In the genomic region with DNA sequence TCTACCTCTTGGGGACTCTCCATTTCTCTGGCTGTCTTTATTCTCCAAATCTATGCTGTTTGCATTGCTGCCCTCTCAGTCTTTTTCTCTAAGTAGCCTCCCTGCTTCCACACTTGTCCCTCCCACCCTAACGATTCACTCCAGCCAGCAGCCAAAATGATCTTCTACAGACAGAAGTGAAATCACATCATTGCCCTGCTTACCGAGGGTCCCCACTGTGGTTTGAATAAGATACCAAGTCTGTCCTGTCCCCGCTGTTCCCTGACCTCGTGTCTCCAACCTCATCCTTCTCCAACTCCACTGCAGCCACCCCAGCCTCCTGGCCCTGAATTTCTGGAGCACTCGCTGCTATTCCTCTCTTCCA, we compare ENCODE assay signal across 11 cellular contexts. TPM values are rescaled to one million over a fixed set of nuclear protein-coding genes. Genes with fewer than 3 reads are reported as not detected.
A peak's percentile ranks its signal among the peaks of the same experiment; 100 is the strongest.
DNase-seq lines count a peak whose midpoint lies in the region; ATAC-seq, FAIRE-seq and TF ChIP-seq lines count a peak whose summit lies in the region.
"Had no signal": no experiment of that assay in that cellular context is flagged by ENCODE, and none has a peak within 500 bp of the region (broad histone marks: within the 10 kb centered on the region; RNA-seq: fewer than 3 reads in every experiment).

No MANE protein-coding gene starts in this region.

- H3K79me1 ChIP-seq in IMR-90 (ENCODE audit: low read depth in 1 of 2, low read length in 2 of 2) = no peaks in the 10 kb centered on the region
- H3K79me1 ChIP-seq in neuronal stem cell (ENCODE audit: low read depth, low read length) = no peaks in the 10 kb centered on the region

- H4K5ac ChIP-seq in IMR-90 (ENCODE audit: low read depth, low read length) = no peak overlapping the region

- H2AFZ ChIP-seq in IMR-90 (replicated peaks; ENCODE audit: low read length, poor library complexity) (peak overlapping the region; percentile 87), endothelial cell of umbilical vein (ENCODE audit: low read depth, low read length) (peak overlapping the region; percentile 62), neuronal stem cell (ENCODE audit: low read length) (peak overlapping the region; percentile 90)

- H3K56ac ChIP-seq in IMR-90 (ENCODE audit: extremely low read depth, insufficient read depth, low read length) = no peak overlapping the region

- no peak overlapping the region for H2BK20ac ChIP-seq in IMR-90 (ENCODE audit: low read depth, low read length)

- H3K27ac ChIP-seq in IMR-90 (ENCODE audit: insufficient read depth, low read length) = no peak overlapping the region
- no peak overlapping the region for H3K27ac ChIP-seq in endothelial cell of umbilical vein (ENCODE audit: insufficient read depth, low read depth, low read length)
- H3K27ac ChIP-seq in neuronal stem cell (replicated peaks; ENCODE audit: low read length) = peak overlapping the region; percentile 80

- ATAC-seq in IMR-90 (ENCODE audit: low read depth) (no peak), GM19395 (IDR thresholded peaks at IDR 0.05; ENCODE audit: unreplicated experiment) (no peak), GM19035 (IDR thresholded peaks at IDR 0.05; ENCODE audit: unreplicated experiment) (no peak)

- no peak overlapping the region for H2AK9ac ChIP-seq in IMR-90 (replicated peaks; ENCODE audit: low read depth, low read length, poor library complexity)

- H2BK120ac ChIP-seq in IMR-90 (ENCODE audit: low read depth, low read length) (no peak overlapping the region), neuronal stem cell (ENCODE audit: low read depth, low read length) (no peak overlapping the region)

- CTCF ChIA-PET in IMR-90 (lab: Yijun Ruan, JAX) (interaction anchor here (1.6 kb wide), 1 partner anchor 12 kb away, joined by 5 read pairs; no protein-coding TSS in a partner anchor), endothelial cell of umbilical vein (lab: Charles Lee) (interaction anchor here (0.9 to 2.4 kb wide), 10 partner anchors 10 to 118 kb away, joined by 3 to 13 read pairs (median 4); partner anchors contain the start of gene OCSTAMP)

- H2BK15ac ChIP-seq in IMR-90 (ENCODE audit: low read depth, low read length) (no peak overlapping the region), neuronal stem cell (ENCODE audit: low read length) (no peak overlapping the region)

- H3K9me3 ChIP-seq in BE2C = no peaks in the 10 kb centered on the region
- H3K9me3 ChIP-seq in IMR-90 (ENCODE audit: control insufficient read depth, insufficient read depth, low read length) = no peaks in the 10 kb centered on the region
- no peaks in the 10 kb centered on the region for H3K9me3 ChIP-seq in endothelial cell of umbilical vein (replicated peaks; ENCODE audit: control insufficient read depth, insufficient read depth, low read length)
- no peaks in the 10 kb centered on the region for H3K9me3 ChIP-seq in neuronal stem cell (replicated peaks in 1 of 2; ENCODE audit: control insufficient read depth in 2 of 2, insufficient read depth in 1 of 2, low read depth in 1 of 2, low read length in 2 of 2)

- H3K4me2 ChIP-seq in IMR-90 (ENCODE audit: low read depth, low read length) (peak overlapping the region; percentile 70; the same call in 1 of the 2 replicates), endothelial cell of umbilical vein (ENCODE audit: insufficient read depth, low read length) (peak overlapping the region; percentile 19), neuronal stem cell (ENCODE audit: insufficient read depth, low read length, poor library complexity, severe bottlenecking) (peak overlapping the region; percentile 31)

- H3K23ac ChIP-seq in IMR-90 (ENCODE audit: low read depth, low read length) (no peak overlapping the region), neuronal stem cell (ENCODE audit: low read depth, low read length, poor library complexity) (no peak overlapping the region)

- dilution Hi-C loops in IMR-90 (cut with HindIII; ENCODE audit: low sequenced_read_pairs, unreplicated experiment) (no loop called here), endothelial cell of umbilical vein (cut with MboI; ENCODE audit: extremely low pct_ligation_motif_present, low sequenced_read_pairs) (no loop called here)

- no peak overlapping the region for H3K14ac ChIP-seq in IMR-90 (replicated peaks; ENCODE audit: low read depth, low read length)
- no peak overlapping the region for H3K14ac ChIP-seq in neuronal stem cell (ENCODE audit: low read length)

- no peak for TF ChIP-seq POLR2A in IMR-90 (IDR thresholded peaks at IDR 0.05; ENCODE audit: low read depth, low read length)
- no peak for TF ChIP-seq POLR2A in endothelial cell of umbilical vein (IDR thresholded peaks at IDR 0.05; ENCODE audit: low read depth, low read length)

- no peaks in the 10 kb centered on the region for H4K20me1 ChIP-seq in IMR-90 (ENCODE audit: insufficient read depth, low read length)
- no peaks in the 10 kb centered on the region for H4K20me1 ChIP-seq in endothelial cell of umbilical vein (replicated peaks; ENCODE audit: control insufficient read depth, extremely low read depth, insufficient read depth, low read length)

- POLR2A ChIA-PET in IMR-90 (lab: Charles Lee; ENCODE audit: unreplicated experiment) (no interaction called here), endothelial cell of umbilical vein (lab: Charles Lee) (no interaction called here)

- FAIRE-seq in endothelial cell of umbilical vein (lab: Jason Lieb, UNC) = no peak

- no peak for TF ChIP-seq CTCF in BE2C (IDR thresholded peaks at IDR 0.05; ENCODE audit: low read depth, low read length)
- TF ChIP-seq CTCF in IMR-90 (conservative IDR thresholded peaks at IDR 0.05; ENCODE audit: low read depth, low read length) = no peak
- TF ChIP-seq CTCF in endothelial cell of umbilical vein (IDR thresholded peaks at IDR 0.05; ENCODE audit: extremely low read depth in 1 of 2, insufficient read depth in 1 of 2, low read depth in 1 of 2, low read length in 2 of 2) = no peak

- DNase-seq in BE2C = no peak
- DNase-seq in IMR-90 = no peak
- DNase-seq in endothelial cell of umbilical vein (ENCODE audit: low read depth, low spot score) = no peak
- no peak for DNase-seq in neuronal stem cell (ENCODE audit: low spot score)
- no peak for DNase-seq in NCI-H748 (lab: John Stamatoyannopoulos, UW; ENCODE audit: unreplicated experiment)
- DNase-seq in Ammon's horn (ENCODE audit: low spot score) = no peak
- DNase-seq: NCI-H510A had no signal

- H3K4ac ChIP-seq in IMR-90 (ENCODE audit: low read depth, low read length) (no peak overlapping the region), neuronal stem cell (ENCODE audit: low read length) (no peak overlapping the region)

- in situ Hi-C loops in IMR-90 (cut with MboI; ENCODE audit: low sequenced_read_pairs) = no loop called here

- H3K9me1 ChIP-seq in IMR-90 (ENCODE audit: insufficient read depth, low read length) (no peaks in the 10 kb centered on the region; the same call in 1 of the 2 replicates), endothelial cell of umbilical vein (replicated peaks; ENCODE audit: control insufficient read depth, extremely low read depth, insufficient read depth, low read length) (no peaks in the 10 kb centered on the region)

- H4K8ac ChIP-seq in IMR-90 (ENCODE audit: low read depth in 2 of 2, low read length in 2 of 2) (no peak overlapping the region), neuronal stem cell (ENCODE audit: low read depth, low read length) (peak overlapping the region; percentile 83)

- no peak overlapping the region for H2BK12ac ChIP-seq in neuronal stem cell (ENCODE audit: low read length)

- peaks cover 8% of the 10 kb centered on the region for H3K27me3 ChIP-seq in BE2C
- no peaks in the 10 kb centered on the region for H3K27me3 ChIP-seq in IMR-90 (ENCODE audit: control insufficient read depth, insufficient read depth, low read length)
- no peaks in the 10 kb centered on the region for H3K27me3 ChIP-seq in endothelial cell of umbilical vein (ENCODE audit: control insufficient read depth in 2 of 2, insufficient read depth in 2 of 2, low read length in 2 of 2)
- peaks cover 0 to 1% (median 0%) of the 10 kb centered on the region in 3 experiments for H3K27me3 ChIP-seq in neuronal stem cell (ENCODE audit: control insufficient read depth in 3 of 3, insufficient read depth in 3 of 3, low read depth in 1 of 3, low read length in 3 of 3)

- H3K4me3 ChIP-seq in BE2C (ENCODE audit: low read depth, low read length) (peak overlapping the region; percentile 56), IMR-90 (ENCODE audit: insufficient read depth, low read depth, low read length) (no peak overlapping the region), endothelial cell of umbilical vein (replicated peaks in 1 of 3; ENCODE audit: insufficient read depth in 1 of 3, low read depth in 1 of 3, low read length in 3 of 3) (no peak overlapping the region), neuronal stem cell (ENCODE audit: low read length in 2 of 2) (peak overlapping the region in 1 of 2 donors; percentile 45)

- 72% methylated on average over 4 of the region's 5 CpGs; no CpG with 5 or more reads in 1 of the 2 experiments for WGBS in IMR-90 (ENCODE audit: extremely low coverage in 2 of 2, insufficient read length in 1 of 2), 2 experiments
- WGBS in neuronal stem cell (ENCODE audit: extremely low coverage in 2 of 2, insufficient read length in 2 of 2, insufficient replicate concordance in 1 of 2), 2 donors = no CpG with 5 or more reads among the region's 5 CpGs

- no peak overlapping the region for H4K91ac ChIP-seq in IMR-90 (ENCODE audit: insufficient read depth, low read depth, low read length)
- H4K91ac ChIP-seq in neuronal stem cell (ENCODE audit: low read depth, low read length, poor library complexity) = no peak overlapping the region

- no peaks in the 10 kb centered on the region for H3K79me2 ChIP-seq in endothelial cell of umbilical vein (ENCODE audit: control insufficient read depth, insufficient read depth, low read length)

- H2AK5ac ChIP-seq in IMR-90 (ENCODE audit: low read depth, low read length) (no peak overlapping the region), neuronal stem cell (ENCODE audit: low read depth, low read length) (no peak overlapping the region)

- H3K36me3 ChIP-seq in BE2C (no peaks in the 10 kb centered on the region), IMR-90 (ENCODE audit: control insufficient read depth, insufficient read depth, low read length) (no peaks in the 10 kb centered on the region), endothelial cell of umbilical vein (ENCODE audit: control insufficient read depth in 2 of 2, extremely low read depth in 1 of 2, insufficient read depth in 2 of 2, low read length in 2 of 2) (no peaks in the 10 kb centered on the region), neuronal stem cell (replicated peaks in 1 of 2; ENCODE audit: control insufficient read depth in 2 of 2, insufficient read depth in 2 of 2, low read length in 2 of 2) (no peaks in the 10 kb centered on the region)

- no peaks in the 10 kb centered on the region for H3K4me1 ChIP-seq in BE2C
- peaks cover 3% of the 10 kb centered on the region; the same call in 1 of the 2 replicates for H3K4me1 ChIP-seq in IMR-90 (ENCODE audit: control insufficient read depth, insufficient read depth, low read length)
- H3K4me1 ChIP-seq in endothelial cell of umbilical vein (ENCODE audit: control insufficient read depth, extremely low read depth, insufficient read depth, low read length) = peaks cover 11% of the 10 kb centered on the region
- peaks cover 20 to 26% of the 10 kb centered on the region in 2 donors for H3K4me1 ChIP-seq in neuronal stem cell (ENCODE audit: control insufficient read depth in 2 of 2, insufficient read depth in 1 of 2, low read depth in 1 of 2, low read length in 2 of 2)

- H3K18ac ChIP-seq in IMR-90 (ENCODE audit: low read depth, low read length) (no peak overlapping the region), neuronal stem cell (ENCODE audit: low read length) (peak overlapping the region; percentile 69)

- intact Hi-C loops in IMR-90 (cut with micrococcal nuclease) (no loop called here), endothelial cell of umbilical vein (cut with micrococcal nuclease) (loop anchor here (2.0 kb wide), 2 partner anchors 119 to 127 kb away; partner anchors contain the start of gene TP53RK)

- H2BK5ac ChIP-seq in IMR-90 (ENCODE audit: low read depth, low read length, poor library complexity, severe bottlenecking) (no peak overlapping the region), neuronal stem cell (ENCODE audit: low read length) (peak overlapping the region; percentile 16)

- BruUV-seq in IMR-90 (replicated peaks; lab: Mats Ljungman, UMichigan) (no TSS peak), endothelial cell of umbilical vein (replicated peaks; lab: Mats Ljungman, UMichigan) (no TSS peak)

- H3K9ac ChIP-seq in IMR-90 (ENCODE audit: low read depth, low read length) (no peak overlapping the region), endothelial cell of umbilical vein (replicated peaks; ENCODE audit: extremely low read depth, insufficient read depth, low read length) (no peak overlapping the region), neuronal stem cell (ENCODE audit: low read depth, low read length, poor library complexity) (no peak overlapping the region)

- no peak for TF ChIP-seq RAD21 in IMR-90 (IDR thresholded peaks at IDR 0.05; ENCODE audit: low read length)

RNA-seq across cellular contexts. Expression of gene OCSTAMP, which starts 11.5 kb away (rescaled TPM):
- not detected for polyA plus RNA-seq in BE2C (2012; ENCODE audit: insufficient read depth, insufficient read length, low read depth)
- total RNA-seq in IMR-90 (2012; rRNA removed) (not detected in 2 replicates), endothelial cell of umbilical vein (not detected in 2 replicates)
- polyA plus RNA-seq in IMR-90 (2012; rRNA removed) (not detected in 2 replicates), endothelial cell of umbilical vein (not detected in 2 replicates)
- not detected in 2 replicates for polyA plus RNA-seq in IMR-90 (2012; cell fraction: cytosol; rRNA removed)
- polyA plus RNA-seq in IMR-90 (2012; cell fraction: nucleus; rRNA removed; ENCODE audit: low replicate concordance) = not detected in 2 replicates
- not detected in 2 replicates for polyA plus RNA-seq in endothelial cell of umbilical vein (2011; cell fraction: cytosol; rRNA removed)
- polyA plus RNA-seq in endothelial cell of umbilical vein (2011; cell fraction: nucleus; rRNA removed) = not detected in 2 replicates
- not detected in 2 replicates for polyA plus RNA-seq in endothelial cell of umbilical vein (2012)
- polyA minus RNA-seq in endothelial cell of umbilical vein = not detected in 2 replicates
- not detected for polyA minus RNA-seq in endothelial cell of umbilical vein (2011; cell fraction: cytosol; rRNA and poly(A)+ RNA removed)
- polyA minus RNA-seq in endothelial cell of umbilical vein (2011; cell fraction: nucleus; rRNA and poly(A)+ RNA removed) = not detected in 2 replicates
- 0.08 TPM for polyA plus RNA-seq in neuronal stem cell (2013, experiment 1 of 2)
- 0.04 TPM for polyA plus RNA-seq in neuronal stem cell (2013, experiment 2 of 2)
- total RNA-seq: mesothelial cell of epicardium had no signal
- polyA plus RNA-seq: CD14-positive monocyte had no signal

RNA-seq across cellular contexts. Expression of gene ZNF334, which starts 48.6 kb away (rescaled TPM):
- 5.9 TPM for polyA plus RNA-seq in BE2C (2012; ENCODE audit: insufficient read depth, insufficient read length, low read depth)
- 1.1 and 1.4 TPM in 2 replicates for total RNA-seq in IMR-90 (2012; rRNA removed)
- 1.5 and 2.1 TPM in 2 replicates for polyA plus RNA-seq in IMR-90 (2012; rRNA removed)
- polyA plus RNA-seq in IMR-90 (2012; cell fraction: cytosol; rRNA removed) = 0.12 and 0.29 TPM in 2 replicates
- polyA plus RNA-seq in IMR-90 (2012; cell fraction: nucleus; rRNA removed; ENCODE audit: low replicate concordance) = 1.7 and 14.9 TPM in 2 replicates
- 0.30 and 1.6 TPM in 2 replicates for total RNA-seq in endothelial cell of umbilical vein
- polyA plus RNA-seq in endothelial cell of umbilical vein = 0.03 and 0.08 TPM in 2 replicates
- 0.03 and 0.04 TPM in 2 replicates for polyA plus RNA-seq in endothelial cell of umbilical vein (2011; cell fraction: cytosol; rRNA removed)
- polyA plus RNA-seq in endothelial cell of umbilical vein (2011; cell fraction: nucleus; rRNA removed) = 0.69 and 0.75 TPM in 2 replicates
- 0.13 and 0.25 TPM in 2 replicates for polyA plus RNA-seq in endothelial cell of umbilical vein (2012)
- polyA minus RNA-seq in endothelial cell of umbilical vein = 0.13 TPM in 1 of 2 replicates, not detected in the other
- polyA minus RNA-seq in endothelial cell of umbilical vein (2011; cell fraction: cytosol; rRNA and poly(A)+ RNA removed) = not detected
- polyA minus RNA-seq in endothelial cell of umbilical vein (2011; cell fraction: nucleus; rRNA and poly(A)+ RNA removed) = 0.19 and 0.24 TPM in 2 replicates
- 14.2 TPM for polyA plus RNA-seq in neuronal stem cell (2013, experiment 1 of 2)
- 14.9 TPM for polyA plus RNA-seq in neuronal stem cell (2013, experiment 2 of 2)
- polyA plus RNA-seq: CD14-positive monocyte had no signal

Comparison
In these comparisons a context has a peak if more than half of its experiments do, and no peak if none do; other contexts are left out.
1. H3K4me2 ChIP-seq: peak in every context shown above with its lines; median percentile 70 in IMR-90; 31 in neuronal stem cell; 19 in endothelial cell of umbilical vein.